Comparison of ENCODE assay signal across 1 cellular context in the genomic region with DNA sequence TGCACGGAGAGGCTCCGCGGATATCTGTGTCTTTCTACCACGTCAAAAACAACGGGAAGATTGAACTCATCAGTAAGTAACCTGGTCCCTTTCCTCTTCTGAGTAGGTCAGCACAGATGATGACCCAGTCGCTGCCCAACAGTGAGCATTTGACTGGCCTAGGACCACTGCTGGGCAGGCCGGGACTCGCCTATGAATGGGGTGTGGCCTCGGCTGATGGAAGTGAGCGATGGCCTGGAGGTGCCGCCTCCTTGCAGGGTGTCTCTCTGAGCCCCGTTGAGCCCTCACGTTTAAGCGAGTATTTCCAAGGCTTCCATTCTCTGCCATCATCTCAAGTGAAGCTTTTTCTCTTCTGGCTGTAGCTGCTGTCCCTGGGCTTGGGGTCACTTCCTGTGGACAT.
TF ChIP-seq lines count a peak whose summit lies in the region.

No MANE protein-coding gene starts in this region.

TF ChIP-seq in K562, 482 proteins besides CTCF, POLR2A, EP300 and RAD21:
- TF ChIP-seq, protein P1, sequence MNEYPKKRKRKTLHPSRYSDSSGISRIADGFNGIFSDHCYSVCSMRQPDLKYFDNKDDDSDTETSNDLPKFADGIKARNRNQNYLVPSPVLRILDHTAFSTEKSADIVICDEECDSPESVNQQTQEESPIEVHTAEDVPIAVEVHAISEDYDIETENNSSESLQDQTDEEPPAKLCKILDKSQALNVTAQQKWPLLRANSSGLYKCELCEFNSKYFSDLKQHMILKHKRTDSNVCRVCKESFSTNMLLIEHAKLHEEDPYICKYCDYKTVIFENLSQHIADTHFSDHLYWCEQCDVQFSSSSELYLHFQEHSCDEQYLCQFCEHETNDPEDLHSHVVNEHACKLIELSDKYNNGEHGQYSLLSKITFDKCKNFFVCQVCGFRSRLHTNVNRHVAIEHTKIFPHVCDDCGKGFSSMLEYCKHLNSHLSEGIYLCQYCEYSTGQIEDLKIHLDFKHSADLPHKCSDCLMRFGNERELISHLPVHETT (CRISPR knock-in tag; conservative IDR thresholded peaks at IDR 0.05 in 1 of 2, IDR thresholded peaks at IDR 0.05 in 1 of 2): no peak
- TF ChIP-seq, protein P2, sequence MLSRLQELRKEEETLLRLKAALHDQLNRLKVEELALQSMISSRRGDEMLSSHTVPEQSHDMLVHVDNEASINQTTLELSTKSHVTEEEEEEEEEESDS (CRISPR knock-in tag; IDR thresholded peaks at IDR 0.05): no peak
- TF ChIP-seq ILF3 (IDR thresholded peaks at IDR 0.05; ENCODE audit: borderline replicate concordance) (no peak), MYNN (IDR thresholded peaks at IDR 0.05) (no peak), MYNN (CRISPR knock-in tag; IDR thresholded peaks at IDR 0.05) (no peak), MTF1 (CRISPR knock-in tag; IDR thresholded peaks at IDR 0.05; ENCODE audit: borderline replicate concordance) (no peak), SRF (CRISPR knock-in tag; IDR thresholded peaks at IDR 0.05) (no peak), MECOM (CRISPR knock-in tag; IDR thresholded peaks at IDR 0.05) (no peak), ZBTB1 (CRISPR knock-in tag; IDR thresholded peaks at IDR 0.05; ENCODE audit: borderline replicate concordance, low read depth) (no peak), NCOA6 (IDR thresholded peaks at IDR 0.05) (no peak), POLR2B (IDR thresholded peaks at IDR 0.05; ENCODE audit: low read depth, partially characterized antibody) (no peak), ZNF133 (CRISPR knock-in tag; IDR thresholded peaks at IDR 0.05) (no peak)
- TF ChIP-seq, protein P3, sequence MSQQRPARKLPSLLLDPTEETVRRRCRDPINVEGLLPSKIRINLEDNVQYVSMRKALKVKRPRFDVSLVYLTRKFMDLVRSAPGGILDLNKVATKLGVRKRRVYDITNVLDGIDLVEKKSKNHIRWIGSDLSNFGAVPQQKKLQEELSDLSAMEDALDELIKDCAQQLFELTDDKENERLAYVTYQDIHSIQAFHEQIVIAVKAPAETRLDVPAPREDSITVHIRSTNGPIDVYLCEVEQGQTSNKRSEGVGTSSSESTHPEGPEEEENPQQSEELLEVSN (IDR thresholded peaks at IDR 0.05; ENCODE audit: borderline replicate concordance in 1 of 2, extremely low read depth in 1 of 2, insufficient read depth in 1 of 2, insufficient read length in 1 of 2, low read depth in 1 of 2, low read length in 1 of 2, poor library complexity in 1 of 2, severe bottlenecking in 1 of 2): no peak
- TF ChIP-seq, protein P4, sequence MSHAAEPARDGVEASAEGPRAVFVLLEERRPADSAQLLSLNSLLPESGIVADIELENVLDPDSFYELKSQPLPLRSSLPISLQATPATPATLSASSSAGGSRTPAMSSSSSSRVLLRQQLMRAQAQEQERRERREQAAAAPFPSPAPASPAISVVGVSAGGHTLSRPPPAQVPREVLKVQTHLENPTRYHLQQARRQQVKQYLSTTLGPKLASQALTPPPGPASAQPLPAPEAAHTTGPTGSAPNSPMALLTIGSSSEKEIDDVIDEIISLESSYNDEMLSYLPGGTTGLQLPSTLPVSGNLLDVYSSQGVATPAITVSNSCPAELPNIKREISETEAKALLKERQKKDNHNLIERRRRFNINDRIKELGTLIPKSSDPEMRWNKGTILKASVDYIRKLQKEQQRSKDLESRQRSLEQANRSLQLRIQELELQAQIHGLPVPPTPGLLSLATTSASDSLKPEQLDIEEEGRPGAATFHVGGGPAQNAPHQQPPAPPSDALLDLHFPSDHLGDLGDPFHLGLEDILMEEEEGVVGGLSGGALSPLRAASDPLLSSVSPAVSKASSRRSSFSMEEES (CRISPR knock-in tag; IDR thresholded peaks at IDR 0.05): no peak
- TF ChIP-seq, protein P5, sequence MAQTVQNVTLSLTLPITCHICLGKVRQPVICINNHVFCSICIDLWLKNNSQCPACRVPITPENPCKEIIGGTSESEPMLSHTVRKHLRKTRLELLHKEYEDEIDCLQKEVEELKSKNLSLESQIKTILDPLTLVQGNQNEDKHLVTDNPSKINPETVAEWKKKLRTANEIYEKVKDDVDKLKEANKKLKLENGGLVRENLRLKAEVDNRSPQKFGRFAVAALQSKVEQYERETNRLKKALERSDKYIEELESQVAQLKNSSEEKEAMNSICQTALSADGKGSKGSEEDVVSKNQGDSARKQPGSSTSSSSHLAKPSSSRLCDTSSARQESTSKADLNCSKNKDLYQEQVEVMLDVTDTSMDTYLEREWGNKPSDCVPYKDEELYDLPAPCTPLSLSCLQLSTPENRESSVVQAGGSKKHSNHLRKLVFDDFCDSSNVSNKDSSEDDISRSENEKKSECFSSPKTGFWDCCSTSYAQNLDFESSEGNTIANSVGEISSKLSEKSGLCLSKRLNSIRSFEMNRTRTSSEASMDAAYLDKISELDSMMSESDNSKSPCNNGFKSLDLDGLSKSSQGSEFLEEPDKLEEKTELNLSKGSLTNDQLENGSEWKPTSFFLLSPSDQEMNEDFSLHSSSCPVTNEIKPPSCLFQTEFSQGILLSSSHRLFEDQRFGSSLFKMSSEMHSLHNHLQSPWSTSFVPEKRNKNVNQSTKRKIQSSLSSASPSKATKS (CRISPR knock-in tag; IDR thresholded peaks at IDR 0.05): no peak
- TF ChIP-seq, protein P6, sequence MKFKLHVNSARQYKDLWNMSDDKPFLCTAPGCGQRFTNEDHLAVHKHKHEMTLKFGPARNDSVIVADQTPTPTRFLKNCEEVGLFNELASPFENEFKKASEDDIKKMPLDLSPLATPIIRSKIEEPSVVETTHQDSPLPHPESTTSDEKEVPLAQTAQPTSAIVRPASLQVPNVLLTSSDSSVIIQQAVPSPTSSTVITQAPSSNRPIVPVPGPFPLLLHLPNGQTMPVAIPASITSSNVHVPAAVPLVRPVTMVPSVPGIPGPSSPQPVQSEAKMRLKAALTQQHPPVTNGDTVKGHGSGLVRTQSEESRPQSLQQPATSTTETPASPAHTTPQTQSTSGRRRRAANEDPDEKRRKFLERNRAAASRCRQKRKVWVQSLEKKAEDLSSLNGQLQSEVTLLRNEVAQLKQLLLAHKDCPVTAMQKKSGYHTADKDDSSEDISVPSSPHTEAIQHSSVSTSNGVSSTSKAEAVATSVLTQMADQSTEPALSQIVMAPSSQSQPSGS (CRISPR knock-in tag; IDR thresholded peaks at IDR 0.05): no peak
